6 cellular contexts compared by ENCODE assay signal in genomic region chr3:184320099-184320445, GRCh38.
A peak's percentile ranks its signal among the peaks of the same experiment; 100 is the strongest.
DNase-seq lines count a peak whose midpoint lies in the region; ATAC-seq, FAIRE-seq and TF ChIP-seq lines count a peak whose summit lies in the region.

No MANE protein-coding gene starts in this region.

- peak; percentile 67 for FAIRE-seq in HTR-8/SVneo (lab: Jason Lieb, UNC)

- 0 out of 2 replicates have a peak overlapping the region, but pooled peaks have one; percentile 17 for H3K4me3 ChIP-seq in WI38 (ENCODE audit: low read depth, low read length)

- DNase-seq in HTR-8/SVneo (ENCODE audit: insufficient read length, low spot score), result peak; percentile 96
- peak; percentile 96 for DNase-seq in globus pallidus (ENCODE audit: low spot score)
- peak; percentile 54 to 68 for DNase-seq in stimulated activated CD4-positive, alpha-beta T cell treated with anti-CD3 and anti-CD28 coated beads, Interleukin-4, amount 100 ng/mL, for 4 hours
- DNase-seq in NCI-H1417 treated with DMSO at 0.1 percent for 48 hours (lab: John Stamatoyannopoulos, UW), result no peak

- ATAC-seq in HG03571 (IDR thresholded peaks at IDR 0.05; ENCODE audit: unreplicated experiment), result no peak

- no peak for TF ChIP-seq CTCF in WI38 (IDR thresholded peaks at IDR 0.05; ENCODE audit: low read depth, low read length)
